19 cellular contexts compared by ENCODE assay signal in the genomic region with DNA sequence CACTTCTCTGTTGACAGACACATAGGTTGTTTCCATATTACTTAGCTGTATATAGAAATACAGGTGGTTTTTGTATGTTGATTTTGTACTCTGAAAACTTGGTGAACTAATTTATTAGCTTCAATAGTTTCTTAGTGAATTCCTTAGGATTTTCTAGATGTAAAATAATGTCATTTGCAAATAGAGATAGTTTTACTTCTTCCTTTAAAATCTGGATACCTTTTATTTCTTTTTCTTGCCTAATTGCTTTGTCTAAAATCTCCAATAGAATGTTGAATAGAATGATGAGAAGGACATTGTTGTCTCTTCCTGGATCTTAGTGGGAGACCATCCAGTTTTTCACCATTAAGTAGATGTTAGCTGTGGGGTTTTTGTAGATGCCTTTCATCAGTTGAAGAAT. TPM values are rescaled to one million over a fixed set of nuclear protein-coding genes. Genes with fewer than 3 reads are reported as not detected.
A peak's percentile ranks its signal among the peaks of the same experiment; 100 is the strongest.
DNase-seq lines count a peak whose midpoint lies in the region; ATAC-seq, FAIRE-seq and TF ChIP-seq lines count a peak whose summit lies in the region.
"Had no signal": no experiment of that assay in that cellular context is flagged by ENCODE, and none has a peak within 500 bp of the region (broad histone marks: within the 10 kb centered on the region; RNA-seq: fewer than 3 reads in every experiment).

No MANE protein-coding gene starts in this region.

- TF ChIP-seq POLR2A in esophagus squamous epithelium (IDR thresholded peaks at IDR 0.05) (no peak), sigmoid colon (IDR thresholded peaks at IDR 0.05) (no peak)

- peaks cover 18% of the 10 kb centered on the region for H3K4me1 Mint-ChIP-seq in activated T-helper 17 cell treated with anti-CD3 and anti-CD28 coated beads, Interleukin-2, amount 50 U/mL, for 72 hours
- H3K4me1 Mint-ChIP-seq in immature natural killer cell, result peaks cover 29 to 54% of the 10 kb centered on the region in 2 donors

- H3K36me3 ChIP-seq in esophagus squamous epithelium, result peaks cover 2 to 36% (median 5%) of the 10 kb centered on the region in 3 donors
- H3K36me3 ChIP-seq in sigmoid colon, result no peaks in the 10 kb centered on the region

- H3K9me3 Mint-ChIP-seq in activated T-helper 17 cell treated with anti-CD3 and anti-CD28 coated beads, Interleukin-2, amount 50 U/mL, for 72 hours, result no peaks in the 10 kb centered on the region
- peaks cover 0 to 8% (median 4%) of the 10 kb centered on the region in 6 donors for H3K9me3 Mint-ChIP-seq in immature natural killer cell

- H3K27me3 ChIP-seq in esophagus squamous epithelium (no peaks in the 10 kb centered on the region), sigmoid colon (no peaks in the 10 kb centered on the region)

- H3K4me3 Mint-ChIP-seq in activated T-helper 17 cell treated with anti-CD3 and anti-CD28 coated beads, Interleukin-2, amount 50 U/mL, for 72 hours, result peak overlapping the region; percentile 89
- peak overlapping the region; percentile 72 to 96 (median 88) for H3K4me3 Mint-ChIP-seq in immature natural killer cell

- H3K4me3 ChIP-seq in esophagus squamous epithelium (no peak overlapping the region), sigmoid colon (no peak overlapping the region)
- H3K4me3 ChIP-seq: GM23248 had no signal

- H3K27me3 Mint-ChIP-seq in activated T-helper 17 cell treated with anti-CD3 and anti-CD28 coated beads, Interleukin-2, amount 50 U/mL, for 72 hours, result no peaks in the 10 kb centered on the region
- H3K27me3 Mint-ChIP-seq in immature natural killer cell (ENCODE audit: low read depth in 3 of 3), result peaks cover 2 to 15% (median 8%) of the 10 kb centered on the region in 3 donors
- H3K27me3 Mint-ChIP-seq: B cell; CD4-positive, alpha-beta memory T cell had no signal

- DNase-seq in GM19239 (ENCODE audit: insufficient read length, low spot score) (no peak), immature natural killer cell (no peak), esophagus squamous epithelium (lab: John Stamatoyannopoulos, UW) (no peak), sigmoid colon (no peak)
- no peak for DNase-seq in stimulated activated CD4-positive, alpha-beta T cell treated with anti-CD3 and anti-CD28 coated beads, Interleukin-4, amount 100 ng/mL, for 24 hours
- DNase-seq: C1 segment of cervical spinal cord; CD4-positive, alpha-beta memory T cell; COR-L47; DND-41; GDM1; GM23248; H7; IMR-90 had no signal

- H3K27ac Mint-ChIP-seq in activated T-helper 17 cell treated with anti-CD3 and anti-CD28 coated beads, Interleukin-2, amount 50 U/mL, for 72 hours, result no peak overlapping the region
- peak overlapping the region in 1 of 6 donors; percentile 0 for H3K27ac Mint-ChIP-seq in immature natural killer cell
- H3K27ac Mint-ChIP-seq: B cell; CD4-positive, alpha-beta memory T cell had no signal

- TF ChIP-seq CTCF in esophagus squamous epithelium (IDR thresholded peaks at IDR 0.05) (no peak), sigmoid colon (IDR thresholded peaks at IDR 0.05) (no peak)

- H3K36me3 Mint-ChIP-seq in activated T-helper 17 cell treated with anti-CD3 and anti-CD28 coated beads, Interleukin-2, amount 50 U/mL, for 72 hours (ENCODE audit: low read depth), result peaks cover 36% of the 10 kb centered on the region
- H3K36me3 Mint-ChIP-seq in immature natural killer cell, result peaks cover 3 to 13% (median 12%) of the 10 kb centered on the region in 3 donors

- H3K27ac ChIP-seq in esophagus squamous epithelium (no peak overlapping the region), sigmoid colon (no peak overlapping the region)
- H3K27ac ChIP-seq: GM23248 had no signal

- no peak for ATAC-seq in activated T-helper 17 cell treated with anti-CD3 and anti-CD28 coated beads, Interleukin-2, amount 50 U/mL, for 72 hours (replicated peaks)
- no peak for ATAC-seq in HG03432 (IDR thresholded peaks at IDR 0.05; ENCODE audit: unreplicated experiment)

- intact Hi-C loops in esophagus squamous epithelium (cut with DNase I) (no loop called here), sigmoid colon (cut with DNase I) (no loop called here)

- H3K4me1 ChIP-seq in esophagus squamous epithelium (peaks cover 0 to 4% (median 1%) of the 10 kb centered on the region in 3 donors), sigmoid colon (peaks cover 0 to 20% (median 2%) of the 10 kb centered on the region in 4 donors)

- peaks cover 0 to 38% (median 3%) of the 10 kb centered on the region in 3 donors for H3K9me3 ChIP-seq in esophagus squamous epithelium
- H3K9me3 ChIP-seq in sigmoid colon, result peaks cover 0 to 5% (median 0%) of the 10 kb centered on the region in 4 donors

- no peak for TF ChIP-seq EP300 in sigmoid colon (IDR thresholded peaks at IDR 0.05)

- FAIRE-seq in A204.1 (lab: Jason Lieb, UNC) (peak; percentile 65), GM19239 (lab: Jason Lieb, UNC) (peak; percentile 52)
- FAIRE-seq: D721Med, GM12892 had no signal

RNA-seq across cellular contexts. Expression of a gene that starts 18.7 kb away (rescaled TPM):
- total RNA-seq in activated T-helper 17 cell treated with anti-CD3 and anti-CD28 coated beads, Interleukin-2, amount 50 U/mL, for 72 hours, result 10 to 100 TPM; 28.9 to 37.3 TPM
- 10 to 100 TPM; 14.4 to 30.2 (median 17.0) TPM for polyA plus RNA-seq in immature natural killer cell
- total RNA-seq in esophagus squamous epithelium, result 10 to 100 TPM; 23.0 to 62.6 (median 42.4) TPM
- total RNA-seq in sigmoid colon, result 10 to 100 TPM; 26.0 to 35.6 (median 32.3) TPM
- 10 to 100 TPM; 15.6 to 32.4 (median 15.7) TPM for polyA plus RNA-seq in sigmoid colon
